ENCODE assay signal across 18 cellular contexts in the genomic region with DNA sequence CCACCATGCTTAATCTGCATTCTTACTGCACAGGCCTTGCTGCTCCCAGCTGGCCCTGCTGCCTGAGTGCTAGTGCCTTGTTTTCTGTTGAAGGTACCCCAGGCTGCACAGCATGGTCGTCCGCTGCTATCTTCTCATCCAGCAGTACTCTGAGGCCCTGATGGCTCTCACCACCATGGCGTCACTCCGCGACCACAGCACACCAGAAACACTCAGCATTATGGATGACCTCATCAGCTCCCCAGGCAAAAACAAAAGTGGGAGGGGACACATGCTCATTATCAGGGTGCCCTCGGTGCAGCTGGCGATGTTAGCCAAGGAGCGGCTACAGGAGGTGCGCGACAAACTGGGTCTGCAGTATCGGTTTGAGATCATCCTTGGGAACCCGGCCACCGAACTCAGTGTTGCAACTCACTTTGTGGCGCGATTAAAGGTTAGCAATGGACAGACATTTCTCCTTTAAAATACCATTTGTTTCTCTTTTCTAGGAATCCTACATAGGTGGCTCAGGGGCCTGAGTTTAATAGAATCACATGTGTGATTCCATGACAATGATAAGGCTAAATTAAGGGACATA.
"Had no signal": no experiment of that assay in that cellular context is flagged by ENCODE, and none has a peak within 500 bp of the region (broad histone marks: within the 10 kb centered on the region; RNA-seq: fewer than 3 reads in every experiment).

No MANE protein-coding gene starts in this region.

- H3K9me3 ChIP-seq: esophagus squamous epithelium, heart right ventricle, ovary, sigmoid colon, thoracic aorta, uterus had no signal

- H3K27me3 ChIP-seq: esophagus squamous epithelium, heart right ventricle, ovary, sigmoid colon, uterus had no signal

- DNase-seq: activated CD4-positive, alpha-beta memory T cell treated with anti-CD3 and anti-CD28 coated beads, Interleukin-2, amount 10 ng/mL, durations not matched to agents 7 days and 5 days; activated CD4-positive, alpha-beta T cell treated with anti-CD3 and anti-CD28 coated beads for 1 hour; activated CD4-positive, alpha-beta T cell treated with anti-CD3 and anti-CD28 coated beads, Interleukin-2, amount 10 ng/mL, durations not matched to agents 7 days and 5 days; activated CD8-positive, alpha-beta memory T cell treated with anti-CD3 and anti-CD28 coated beads, Interleukin-2, amount 50 U/mL, for 48 hours; activated gamma-delta T cell; activated naive CD4-positive, alpha-beta T cell treated with anti-CD3 and anti-CD28 coated beads, Interleukin-2, amount 50 U/mL, for 16 hours; activated naive CD8-positive, alpha-beta T cell treated with anti-CD3 and anti-CD28 coated beads, Interleukin-2, amount 50 U/mL, for 24 hours; activated T-cell treated with anti-CD3 and anti-CD28 coated beads, Interleukin-2, amount 50 U/mL, for 24 hours; endodermal cell; esophagus squamous epithelium; heart right ventricle; naive B cell; ovary; sigmoid colon; small intestine; stimulated activated CD4-positive, alpha-beta T cell treated with anti-CD3 and anti-CD28 coated beads, Interleukin-4, amount 100 ng/mL, for 24 hours; uterus had no signal

- H3K4me3 ChIP-seq: esophagus squamous epithelium, heart right ventricle, ovary, sigmoid colon, thoracic aorta, uterus had no signal

- H3K36me3 ChIP-seq: esophagus squamous epithelium, heart right ventricle, ovary, sigmoid colon, uterus had no signal

- H3K4me1 ChIP-seq: esophagus squamous epithelium, sigmoid colon, uterus had no signal
